Comparison of ENCODE assay signal across 21 cellular contexts in genomic region chr5:16691731-16692130, GRCh38.
"Had no signal": no experiment of that assay in that cellular context is flagged by ENCODE, and none has a peak within 500 bp of the region (broad histone marks: within the 10 kb centered on the region; RNA-seq: fewer than 3 reads in every experiment).

No MANE protein-coding gene starts in this region.

- H3K4me1 Mint-ChIP-seq: activated naive CD4-positive, alpha-beta T cell treated with anti-CD3 and anti-CD28 coated beads, Interleukin-2, amount 50 U/mL, for 24 hours; central memory CD8-positive, alpha-beta T cell; natural killer cell; stimulated activated effector memory CD8-positive, alpha-beta T cell treated with anti-CD3 and anti-CD28 coated beads, Interleukin-12 subunit alpha, Interleukin-12 subunit beta, amount 100 ng/mL, for 72 hours had no signal

- ATAC-seq: esophagus mucosa; left ventricle myocardium superior; natural killer cell; pancreas; right cardiac atrium; stimulated activated effector memory CD8-positive, alpha-beta T cell treated with anti-CD3 and anti-CD28 coated beads, Interleukin-12 subunit alpha, Interleukin-12 subunit beta, amount 100 ng/mL, for 72 hours had no signal

- H3K27ac ChIP-seq: breast epithelium, pancreas, transverse colon, uterus had no signal

- H3K36me3 Mint-ChIP-seq: activated CD4-positive, alpha-beta memory T cell treated with anti-CD3 and anti-CD28 coated beads for 36 hours; activated naive CD4-positive, alpha-beta T cell treated with anti-CD3 and anti-CD28 coated beads, Interleukin-2, amount 50 U/mL, for 24 hours; natural killer cell; stimulated activated effector memory CD8-positive, alpha-beta T cell treated with anti-CD3 and anti-CD28 coated beads, Interleukin-12 subunit alpha, Interleukin-12 subunit beta, amount 100 ng/mL, for 72 hours had no signal

- H3K4me3 Mint-ChIP-seq: activated CD4-positive, alpha-beta memory T cell treated with anti-CD3 and anti-CD28 coated beads for 36 hours; activated naive CD4-positive, alpha-beta T cell treated with anti-CD3 and anti-CD28 coated beads, Interleukin-2, amount 50 U/mL, for 24 hours; activated T-helper 1 cell treated with anti-CD3 and anti-CD28 coated beads, Interleukin-12 subunit alpha, Interleukin-12 subunit beta, Interleukin-2, Interleukin-4 antibody, amounts not matched to agents 30 ng/mL and 10 ng/mL and 1 ng/mL, durations not matched to agents 14 hours and 24 hours and 36 hours; central memory CD8-positive, alpha-beta T cell; natural killer cell; stimulated activated effector memory CD8-positive, alpha-beta T cell treated with anti-CD3 and anti-CD28 coated beads, Interleukin-12 subunit alpha, Interleukin-12 subunit beta, amount 100 ng/mL, for 72 hours had no signal

- H3K4me3 ChIP-seq: breast epithelium, pancreas, transverse colon, uterus had no signal

- H3K27me3 Mint-ChIP-seq: activated CD4-positive, alpha-beta memory T cell treated with anti-CD3 and anti-CD28 coated beads for 36 hours; activated naive CD4-positive, alpha-beta T cell treated with anti-CD3 and anti-CD28 coated beads, Interleukin-2, amount 50 U/mL, for 24 hours had no signal

- H3K36me3 ChIP-seq: breast epithelium, transverse colon, uterus had no signal

- H3K4me1 ChIP-seq: breast epithelium, pancreas, transverse colon, uterus had no signal

- H3K27me3 ChIP-seq: breast epithelium, pancreas, transverse colon, uterus had no signal

- DNase-seq: activated CD4-positive, alpha-beta memory T cell treated with anti-CD3 and anti-CD28 coated beads for 36 hours; activated CD4-positive, alpha-beta T cell treated with anti-CD3 and anti-CD28 coated beads for 48 hours; activated gamma-delta T cell treated with Interleukin-2 at 50 U/mL for 16 hours; effector memory CD4-positive, alpha-beta T cell; foreskin melanocyte; hippocampal formation; left ventricle myocardium superior; midbrain; natural killer cell; pancreas; right cardiac atrium; stimulated activated CD4-positive, alpha-beta T cell treated with anti-CD3 and anti-CD28 coated beads, Interleukin-12 subunit alpha, Interleukin-12 subunit beta, amount 100 ng/mL, for 4 hours; T-helper 1 cell; transverse colon; uterus had no signal

- H3K9me3 Mint-ChIP-seq: activated CD4-positive, alpha-beta memory T cell treated with anti-CD3 and anti-CD28 coated beads for 36 hours; activated naive CD4-positive, alpha-beta T cell treated with anti-CD3 and anti-CD28 coated beads, Interleukin-2, amount 50 U/mL, for 24 hours; activated T-helper 1 cell treated with anti-CD3 and anti-CD28 coated beads, Interleukin-12 subunit alpha, Interleukin-12 subunit beta, Interleukin-2, Interleukin-4 antibody, amounts not matched to agents 30 ng/mL and 10 ng/mL and 1 ng/mL, durations not matched to agents 14 hours and 24 hours and 36 hours; central memory CD8-positive, alpha-beta T cell; natural killer cell; stimulated activated effector memory CD8-positive, alpha-beta T cell treated with anti-CD3 and anti-CD28 coated beads, Interleukin-12 subunit alpha, Interleukin-12 subunit beta, amount 100 ng/mL, for 72 hours had no signal

- H3K27ac Mint-ChIP-seq: activated CD4-positive, alpha-beta memory T cell treated with anti-CD3 and anti-CD28 coated beads for 36 hours; activated naive CD4-positive, alpha-beta T cell treated with anti-CD3 and anti-CD28 coated beads, Interleukin-2, amount 50 U/mL, for 24 hours; activated T-helper 1 cell treated with anti-CD3 and anti-CD28 coated beads, Interleukin-12 subunit alpha, Interleukin-12 subunit beta, Interleukin-2, Interleukin-4 antibody, amounts not matched to agents 30 ng/mL and 10 ng/mL and 1 ng/mL, durations not matched to agents 14 hours and 24 hours and 36 hours; natural killer cell; stimulated activated effector memory CD8-positive, alpha-beta T cell treated with anti-CD3 and anti-CD28 coated beads, Interleukin-12 subunit alpha, Interleukin-12 subunit beta, amount 100 ng/mL, for 72 hours had no signal
